11 cellular contexts compared by ENCODE assay signal in genomic region chr7:120990468-120991118, GRCh38. TPM values are rescaled to one million over a fixed set of nuclear protein-coding genes. Genes with fewer than 3 reads are reported as not detected.
DNase-seq lines count a peak whose midpoint lies in the region; ATAC-seq and TF ChIP-seq lines count a peak whose summit lies in the region.
"Had no signal": no experiment of that assay in that cellular context is flagged by ENCODE, and none has a peak within 500 bp of the region (broad histone marks: within the 10 kb centered on the region; RNA-seq: fewer than 3 reads in every experiment).

No MANE protein-coding gene starts in this region.

- H3K27me3 Mint-ChIP-seq in stimulated activated memory B cell treated with anti-CD40 and anti-IgM and Interleukin-4, amounts not matched to agents 10 μg/mL and 1 μg/mL and 100 μg/mL, for 72 hours: peaks cover 59% of the 10 kb centered on the region

- H3K4me3 ChIP-seq in AG04450 (ENCODE audit: low read depth, low read length): peak overlapping the region; percentile 76
- peak overlapping the region; percentile 63 for H3K4me3 ChIP-seq in rectal smooth muscle tissue (ENCODE audit: low read length)

- H3K4me3 Mint-ChIP-seq in stimulated activated memory B cell treated with anti-CD40 and anti-IgM and Interleukin-4, amounts not matched to agents 10 μg/mL and 1 μg/mL and 100 μg/mL, for 72 hours: no peak overlapping the region

- no peak for ATAC-seq in stimulated activated memory B cell treated with anti-CD40 and anti-IgM and Interleukin-4, amounts not matched to agents 10 μg/mL and 1 μg/mL and 100 μg/mL, for 72 hours
- ATAC-seq in GM21390 (IDR thresholded peaks at IDR 0.05; ENCODE audit: unreplicated experiment): no peak

- H3K9me3 Mint-ChIP-seq in stimulated activated memory B cell treated with anti-CD40 and anti-IgM and Interleukin-4, amounts not matched to agents 10 μg/mL and 1 μg/mL and 100 μg/mL, for 72 hours: no peaks in the 10 kb centered on the region

- H3K36me3 Mint-ChIP-seq in stimulated activated memory B cell treated with anti-CD40 and anti-IgM and Interleukin-4, amounts not matched to agents 10 μg/mL and 1 μg/mL and 100 μg/mL, for 72 hours: no peaks in the 10 kb centered on the region
- H3K36me3 Mint-ChIP-seq: CD4-positive, CD25-positive, alpha-beta regulatory T cell had no signal

- H3K27ac Mint-ChIP-seq in stimulated activated memory B cell treated with anti-CD40 and anti-IgM and Interleukin-4, amounts not matched to agents 10 μg/mL and 1 μg/mL and 100 μg/mL, for 72 hours: no peak overlapping the region
- H3K27ac Mint-ChIP-seq: CD4-positive, CD25-positive, alpha-beta regulatory T cell had no signal

- no peak overlapping the region for H3K27ac ChIP-seq in AG04450 (ENCODE audit: low read depth, low read length)
- peak overlapping the region; percentile 89 for H3K27ac ChIP-seq in rectal smooth muscle tissue (ENCODE audit: low read depth, low read length)

- DNase-seq in AG04450 (ENCODE audit: low read depth, low spot score): no peak
- DNase-seq in HT1080 (ENCODE audit: low read depth): peak; percentile 18
- peak; percentile 18 for DNase-seq in fibroblast of gingiva (ENCODE audit: low read depth)
- no peak for DNase-seq in SW 1271 (lab: John Stamatoyannopoulos, UW)
- DNase-seq in COR-L47 (lab: John Stamatoyannopoulos, UW): no peak
- DNase-seq: kidney glomerular epithelial cell, NCI-H1417 treated with DMSO at 0.1 percent for 48 hours had no signal

- peak overlapping the region; percentile 38 for H3K9ac ChIP-seq in rectal smooth muscle tissue (ENCODE audit: low read length)

- no peak for TF ChIP-seq CTCF in AG04450 (IDR thresholded peaks at IDR 0.05; ENCODE audit: low read depth, low read length)

- CTCF ChIA-PET in AG04450 (lab: Charles Lee): interaction anchor here (1.6 to 8.9 kb wide), 6 partner anchors 10 to 184 kb away, joined by 3 to 178 read pairs (median 36); no protein-coding TSS in a partner anchor

- peaks cover 3% of the 10 kb centered on the region for H3K4me1 ChIP-seq in rectal smooth muscle tissue (ENCODE audit: control insufficient read depth, insufficient read depth, low read length)

- H3K27me3 ChIP-seq in AG04450 (ENCODE audit: control insufficient read depth, insufficient read depth, low read length): no peaks in the 10 kb centered on the region
- no peaks in the 10 kb centered on the region for H3K27me3 ChIP-seq in rectal smooth muscle tissue (ENCODE audit: control insufficient read depth, insufficient read depth, low read length)

- POLR2A ChIA-PET in AG04450 (lab: Yijun Ruan, JAX): interaction anchor here (0.6 to 5.4 kb wide), 5 partner anchors 11 to 338 kb away, joined by 3 to 62 read pairs (median 5); partner anchors contain the start of genes ING3 and WNT16

- H3K4me1 Mint-ChIP-seq in stimulated activated memory B cell treated with anti-CD40 and anti-IgM and Interleukin-4, amounts not matched to agents 10 μg/mL and 1 μg/mL and 100 μg/mL, for 72 hours: peaks cover 25% of the 10 kb centered on the region

- H3K9me3 ChIP-seq in AG04450 (ENCODE audit: control insufficient read depth, insufficient read depth, low read length): no peaks in the 10 kb centered on the region

- no peaks in the 10 kb centered on the region for H3K36me3 ChIP-seq in rectal smooth muscle tissue (ENCODE audit: control insufficient read depth, insufficient read depth, low read length)

RNA-seq across cellular contexts. Expression of gene CPED1, which starts 2.1 kb away (rescaled TPM):
- polyA plus RNA-seq in AG04450 (2011; rRNA removed): 47.6 and 52.0 TPM in 2 replicates
- polyA minus RNA-seq in AG04450 (2011; rRNA and poly(A)+ RNA removed): 87.6 and 120 TPM in 2 replicates
- total RNA-seq in HT1080 (2014; rRNA removed; shearing (Covaris generic)): 13.1 and 18.1 TPM in 2 replicates
- 9.6 and 12.9 TPM in 2 replicates for polyA plus RNA-seq in HT1080 (2015; cell fraction: cytosol; rRNA removed)
- polyA plus RNA-seq in HT1080 (2015; cell fraction: nucleus; rRNA removed): 8.5 and 8.8 TPM in 2 replicates

RNA-seq across cellular contexts. Expression of gene ING3, which starts 40.0 kb away (rescaled TPM):
- 9.8 and 14.5 TPM in 2 replicates for polyA plus RNA-seq in AG04450 (2011; rRNA removed)
- 6.3 and 10.1 TPM in 2 replicates for polyA minus RNA-seq in AG04450 (2011; rRNA and poly(A)+ RNA removed)
- total RNA-seq in HT1080 (2014; rRNA removed; shearing (Covaris generic)): 16.5 and 17.4 TPM in 2 replicates
- 17.2 and 19.7 TPM in 2 replicates for polyA plus RNA-seq in HT1080 (2015; cell fraction: cytosol; rRNA removed)
- 24.9 and 29.1 TPM in 2 replicates for polyA plus RNA-seq in HT1080 (2015; cell fraction: nucleus; rRNA removed)

Comparison
In these comparisons a context has a peak if more than half of its experiments do, and no peak if none do; other contexts are left out.
1. DNase-seq: peak in HT1080 (single experiment) and fibroblast of gingiva (single experiment); none in AG04450 (single experiment), SW 1271 (0 of 2) and COR-L47 (single experiment).